1 cellular context compared by ENCODE assay signal in genomic region chr14:76716285-76716684, GRCh38.
TF ChIP-seq lines count a peak whose summit lies in the region.

No MANE protein-coding gene starts in this region.

TF ChIP-seq in endothelial cell of umbilical vein, 7 proteins besides CTCF, POLR2A, EP300 and RAD21:
- TF ChIP-seq GATA2 (IDR thresholded peaks at IDR 0.05; ENCODE audit: insufficient read depth, insufficient read length, low read depth, low read length): no peak
- TF ChIP-seq MAX (IDR thresholded peaks at IDR 0.05; ENCODE audit: insufficient read depth, insufficient read length): no peak
- no peak for TF ChIP-seq EZH2 (IDR thresholded peaks at IDR 0.05; ENCODE audit: borderline replicate concordance, low read depth, low read length, severe bottlenecking)
- TF ChIP-seq POLR2AphosphoS5 (IDR thresholded peaks at IDR 0.05; ENCODE audit: insufficient read depth, low read depth, low read length): no peak
- TF ChIP-seq FOS (IDR thresholded peaks at IDR 0.05; ENCODE audit: borderline replicate concordance, insufficient read depth, low read length): no peak
- no peak for TF ChIP-seq JUN (IDR thresholded peaks at IDR 0.05; ENCODE audit: borderline replicate concordance, insufficient read depth, insufficient read length, low read depth)
- TF ChIP-seq MYC (IDR thresholded peaks at IDR 0.05; ENCODE audit: low read depth, low read length): no peak
